In genomic region chr21:24023402-24023801, GRCh38 we compare ENCODE assay signal across 22 cellular contexts.
DNase-seq lines count a peak whose midpoint lies in the region; ATAC-seq, FAIRE-seq and TF ChIP-seq lines count a peak whose summit lies in the region.
"Had no signal": no experiment of that assay in that cellular context is flagged by ENCODE, and none has a peak within 500 bp of the region (broad histone marks: within the 10 kb centered on the region; RNA-seq: fewer than 3 reads in every experiment).

No MANE protein-coding gene starts in this region.

- no peak overlapping the region for H4K91ac ChIP-seq in IMR-90 (ENCODE audit: insufficient read depth, low read depth, low read length)

- no peak overlapping the region for H2AK9ac ChIP-seq in IMR-90 (replicated peaks; ENCODE audit: low read depth, low read length, poor library complexity)

- H4K20me1 ChIP-seq in IMR-90 (ENCODE audit: insufficient read depth, low read length) (no peaks in the 10 kb centered on the region), PC-3 (ENCODE audit: low read length) (no peaks in the 10 kb centered on the region), fibroblast of lung (ENCODE audit: control insufficient read depth, extremely low read depth, insufficient read depth, low read length) (no peaks in the 10 kb centered on the region), smooth muscle cell (ENCODE audit: low read depth) (no peaks in the 10 kb centered on the region)

- no peaks in the 10 kb centered on the region for H3K9me1 ChIP-seq in IMR-90 (ENCODE audit: insufficient read depth, low read length)

- H3K23ac ChIP-seq in IMR-90 (ENCODE audit: low read depth, low read length) = no peak overlapping the region

- H2BK20ac ChIP-seq in IMR-90 (ENCODE audit: low read depth, low read length) = no peak overlapping the region

- H2BK120ac ChIP-seq in IMR-90 (ENCODE audit: low read depth, low read length) = no peak overlapping the region

- intact Hi-C loops in IMR-90 (cut with micrococcal nuclease) (no loop called here), PC-3 (cut with micrococcal nuclease) (loop anchor here (1.0 to 10.0 kb wide), 4 partner anchors 55 to 859 kb away; no protein-coding TSS in a partner anchor), A673 (cut with micrococcal nuclease; ENCODE audit: unreplicated experiment) (no loop called here), kidney (cut with DNase I) (no loop called here)

- H3K4me1 ChIP-seq in IMR-90 (ENCODE audit: control insufficient read depth, insufficient read depth, low read length) (no peaks in the 10 kb centered on the region), PC-3 (ENCODE audit: insufficient read depth, low read length) (peaks cover 15% of the 10 kb centered on the region), fibroblast of lung (ENCODE audit: control insufficient read depth, extremely low read depth, insufficient read depth, low read length) (no peaks in the 10 kb centered on the region), smooth muscle cell (ENCODE audit: low read depth) (no peaks in the 10 kb centered on the region), A673 (ENCODE audit: insufficient read depth, low read length, poor library complexity, severe bottlenecking) (no peaks in the 10 kb centered on the region), kidney (ENCODE audit: control insufficient read depth in 1 of 2, insufficient read depth in 1 of 2, low read depth in 1 of 2, low read length in 2 of 2) (no peaks in the 10 kb centered on the region)
- H3K4me1 ChIP-seq: right lobe of liver, SJSA1, transverse colon had no signal

- DNase-seq in IMR-90 (peak; percentile 22), NCI-H1436 (lab: John Stamatoyannopoulos, UW) (peak; percentile 50), PC-3 (peak; percentile 81), fibroblast of lung (ENCODE audit: low read depth in 2 of 2) (peak; percentile 3 to 19), smooth muscle cell (lab: John Stamatoyannopoulos, UW; ENCODE audit: unreplicated experiment) (no peak), cerebellar nuclear complex (lab: John Stamatoyannopoulos, UW) (no peak), A673 (ENCODE audit: low spot score) (no peak), kidney (no peak)
- DNase-seq: activated CD4-positive, alpha-beta T cell treated with anti-CD3 and anti-CD28 coated beads for 36 hours; activated CD8-positive, alpha-beta memory T cell treated with anti-CD3 and anti-CD28 coated beads for 24 hours; activated naive CD4-positive, alpha-beta T cell treated with Interleukin-2 at 50 U/mL for 16 hours; activated T-cell treated with anti-CD3 and anti-CD28 coated beads, Interleukin-2, amount 50 U/mL, for 72 hours; CD4-positive, alpha-beta T cell; DMS 273 treated with DMSO at 0.1 percent for 48 hours; NCI-H1694; NCI-H2227 treated with DMSO at 0.1 percent for 48 hours; NK-92 treated with Interleukin-12 subunit alpha and Interleukin-12 subunit beta, amount 100 ng/mL, for 24 hours; right lobe of liver; transverse colon had no signal

- in situ Hi-C loops in IMR-90 (cut with MboI; ENCODE audit: low sequenced_read_pairs) = no loop called here

- H3K27ac ChIP-seq in IMR-90 (ENCODE audit: insufficient read depth, low read length) (no peak overlapping the region), PC-3 (ENCODE audit: low read length) (peak overlapping the region; percentile 76), fibroblast of lung (ENCODE audit: insufficient read depth, low read length) (no peak overlapping the region), smooth muscle cell (ENCODE audit: low read depth) (no peak overlapping the region), A673 (ENCODE audit: low read depth, low read length, poor library complexity, severe bottlenecking) (no peak overlapping the region), kidney (ENCODE audit: low read depth in 2 of 2, low read length in 2 of 2) (no peak overlapping the region)
- H3K27ac ChIP-seq: cardiac muscle cell, right lobe of liver, SJSA1, transverse colon had no signal

- H4K8ac ChIP-seq in IMR-90 (ENCODE audit: low read depth in 2 of 2, low read length in 2 of 2) = no peak overlapping the region

- H3K56ac ChIP-seq in IMR-90 (ENCODE audit: extremely low read depth, insufficient read depth, low read length) = no peak overlapping the region

- CTCF ChIA-PET in IMR-90 (lab: Yijun Ruan, JAX) (interaction anchor here (1.0 kb wide), 1 partner anchor 9 kb away, joined by 3 read pairs; no protein-coding TSS in a partner anchor), PC-3 (lab: Charles Lee) (no interaction called here), A673 (lab: Charles Lee) (no interaction called here)

- BruUV-seq in IMR-90 (replicated peaks; lab: Mats Ljungman, UMichigan) = no TSS peak
- no TSS peak for BruUV-seq in PC-3 (replicated peaks; lab: Mats Ljungman, UMichigan)
- BruUV-seq in A673 (replicated peaks; lab: Mats Ljungman, UMichigan) = no TSS peak

- no peak overlapping the region for H2AK5ac ChIP-seq in IMR-90 (ENCODE audit: low read depth, low read length)

- H3K27me3 ChIP-seq in IMR-90 (ENCODE audit: control insufficient read depth, insufficient read depth, low read length) (no peaks in the 10 kb centered on the region), PC-3 (ENCODE audit: low read length) (no peaks in the 10 kb centered on the region), fibroblast of lung (ENCODE audit: control insufficient read depth, insufficient read depth, low read length) (no peaks in the 10 kb centered on the region), smooth muscle cell (ENCODE audit: low read depth) (no peaks in the 10 kb centered on the region), A673 (replicated peaks; ENCODE audit: insufficient read depth, low read depth, low read length, poor library complexity) (no peaks in the 10 kb centered on the region)
- H3K27me3 ChIP-seq: cardiac muscle cell, right lobe of liver, SJSA1, transverse colon had no signal

- no peak overlapping the region for H2BK5ac ChIP-seq in IMR-90 (ENCODE audit: low read depth, low read length, poor library complexity, severe bottlenecking)

- dilution Hi-C loops in IMR-90 (cut with HindIII; ENCODE audit: low sequenced_read_pairs, unreplicated experiment) = no loop called here

- H3K4ac ChIP-seq in IMR-90 (ENCODE audit: low read depth, low read length) = no peak overlapping the region

- H3K79me2 ChIP-seq in PC-3 (ENCODE audit: low read length) (no peaks in the 10 kb centered on the region), fibroblast of lung (ENCODE audit: control insufficient read depth, insufficient read depth, low read length) (no peaks in the 10 kb centered on the region), smooth muscle cell (ENCODE audit: low read depth) (no peaks in the 10 kb centered on the region)

- WGBS in IMR-90 (ENCODE audit: extremely low coverage in 2 of 2, insufficient read length in 1 of 2), 2 experiments = no CpG with 5 or more reads among the region's 3 CpGs
- 20% methylated on average over 3 of the region's 3 CpGs for WGBS in smooth muscle cell (ENCODE audit: low lambda C conversion rate)

- TF ChIP-seq CTCF in IMR-90 (conservative IDR thresholded peaks at IDR 0.05; ENCODE audit: low read depth, low read length) (no peak), PC-3 (conservative IDR thresholded peaks at IDR 0.05; ENCODE audit: low read depth, low read length) (no peak), fibroblast of lung (conservative IDR thresholded peaks at IDR 0.05 in 1 of 2, IDR thresholded peaks at IDR 0.05 in 1 of 2; ENCODE audit: low read depth in 1 of 2, low read length in 2 of 2) (no peak), smooth muscle cell (IDR thresholded peaks at IDR 0.05; ENCODE audit: borderline replicate concordance, insufficient read depth, poor library complexity, severe bottlenecking) (no peak), A673 (conservative IDR thresholded peaks at IDR 0.05; ENCODE audit: low read depth, low read length) (no peak), kidney (IDR thresholded peaks at IDR 0.05; ENCODE audit: borderline replicate concordance, extremely low read depth, insufficient read depth) (no peak)

- TF ChIP-seq POLR2A in IMR-90 (IDR thresholded peaks at IDR 0.05; ENCODE audit: low read depth, low read length) = no peak

- peaks cover 4% of the 10 kb centered on the region; the same call in 1 of the 2 replicates for H3K9me3 ChIP-seq in IMR-90 (ENCODE audit: control insufficient read depth, insufficient read depth, low read length)
- no peaks in the 10 kb centered on the region; the same call in 1 of the 2 replicates for H3K9me3 ChIP-seq in PC-3 (ENCODE audit: low read length)
- H3K9me3 ChIP-seq in fibroblast of lung (ENCODE audit: control insufficient read depth, insufficient read depth, low read depth, low read length) = no peaks in the 10 kb centered on the region
- H3K9me3 ChIP-seq in smooth muscle cell (replicated peaks; ENCODE audit: low read depth) = no peaks in the 10 kb centered on the region
- peaks cover 32% of the 10 kb centered on the region for H3K9me3 ChIP-seq in A673 (ENCODE audit: low read depth, low read length, poor library complexity, severe bottlenecking)
- no peaks in the 10 kb centered on the region for H3K9me3 ChIP-seq in kidney (ENCODE audit: control insufficient read depth in 1 of 2, low read length in 2 of 2)
- H3K9me3 ChIP-seq: right lobe of liver, transverse colon had no signal

- TF ChIP-seq RAD21 in IMR-90 (IDR thresholded peaks at IDR 0.05; ENCODE audit: low read length) = no peak

- no peak overlapping the region for H4K5ac ChIP-seq in IMR-90 (ENCODE audit: low read depth, low read length)

- no peak overlapping the region for H2BK15ac ChIP-seq in IMR-90 (ENCODE audit: low read depth, low read length)

- H2AFZ ChIP-seq in IMR-90 (replicated peaks; ENCODE audit: low read length, poor library complexity) (no peak overlapping the region), PC-3 (ENCODE audit: low read length) (no peak overlapping the region), fibroblast of lung (ENCODE audit: low read length) (no peak overlapping the region), smooth muscle cell (ENCODE audit: low read depth) (no peak overlapping the region)

- no peaks in the 10 kb centered on the region for H3K9me2 ChIP-seq in PC-3 (replicated peaks; ENCODE audit: low read length)

- H3K36me3 ChIP-seq in IMR-90 (ENCODE audit: control insufficient read depth, insufficient read depth, low read length) = no peaks in the 10 kb centered on the region
- H3K36me3 ChIP-seq in PC-3 (ENCODE audit: low read depth, low read length) = no peaks in the 10 kb centered on the region
- no peaks in the 10 kb centered on the region for H3K36me3 ChIP-seq in fibroblast of lung (ENCODE audit: control insufficient read depth, insufficient read depth, low read length)
- no peaks in the 10 kb centered on the region for H3K36me3 ChIP-seq in smooth muscle cell (ENCODE audit: low read depth)
- no peaks in the 10 kb centered on the region for H3K36me3 ChIP-seq in A673 (ENCODE audit: insufficient read depth, low read length, poor library complexity, severe bottlenecking)
- H3K36me3 ChIP-seq in kidney (ENCODE audit: control insufficient read depth in 1 of 2, insufficient read depth in 2 of 2, low read length in 2 of 2) = no peaks in the 10 kb centered on the region
- H3K36me3 ChIP-seq: cardiac muscle cell, right lobe of liver, SJSA1, transverse colon had no signal

- H3K18ac ChIP-seq in IMR-90 (ENCODE audit: low read depth, low read length) = no peak overlapping the region

- no peak overlapping the region for H3K4me3 ChIP-seq in IMR-90 (ENCODE audit: insufficient read depth, low read depth, low read length)
- peak overlapping the region; percentile 5; the same call in 1 of the 2 replicates for H3K4me3 ChIP-seq in PC-3 (ENCODE audit: low read length)
- H3K4me3 ChIP-seq in fibroblast of lung (replicated peaks in 1 of 4; ENCODE audit: control extremely low read depth in 1 of 4, insufficient read depth in 1 of 4, low read depth in 3 of 4, low read length in 4 of 4) = no peak overlapping the region
- no peak overlapping the region for H3K4me3 ChIP-seq in smooth muscle cell
- H3K4me3 ChIP-seq in A673 (ENCODE audit: low read depth, low read length, poor library complexity, severe bottlenecking) = no peak overlapping the region
- H3K4me3 ChIP-seq in kidney (ENCODE audit: low read length in 2 of 2) = no peak overlapping the region
- H3K4me3 ChIP-seq: cardiac muscle cell, right lobe of liver, SJSA1, transverse colon had no signal

- no peak for FAIRE-seq in kidney (lab: Jason Lieb, UNC)

- H3K4me2 ChIP-seq in IMR-90 (ENCODE audit: low read depth, low read length) (no peak overlapping the region), PC-3 (ENCODE audit: low read length) (peak overlapping the region; percentile 53), fibroblast of lung (ENCODE audit: extremely low read depth, insufficient read depth, low read length) (no peak overlapping the region), smooth muscle cell (no peak overlapping the region)

- ATAC-seq in IMR-90 (ENCODE audit: low read depth) = no peak
- ATAC-seq in PC-3 = peak; percentile 98
- ATAC-seq: activated CD4-positive, alpha-beta T cell treated with anti-CD3 and anti-CD28 coated beads for 36 hours; activated T-cell treated with anti-CD3 and anti-CD28 coated beads, Interleukin-2, amount 50 U/mL, for 72 hours; Panc1; right lobe of liver had no signal

- no peak overlapping the region for H3K14ac ChIP-seq in IMR-90 (replicated peaks; ENCODE audit: low read depth, low read length)

- H3K9ac ChIP-seq in IMR-90 (ENCODE audit: low read depth, low read length) (no peak overlapping the region), PC-3 (ENCODE audit: low read length) (peak overlapping the region; percentile 49), fibroblast of lung (ENCODE audit: insufficient read depth, low read length) (no peak overlapping the region), smooth muscle cell (ENCODE audit: low read depth) (no peak overlapping the region), kidney (ENCODE audit: low read length in 2 of 2) (no peak overlapping the region)

- peaks cover 5% of the 10 kb centered on the region for H3F3A ChIP-seq in PC-3 (ENCODE audit: low read length, unreplicated experiment)
- no peaks in the 10 kb centered on the region for H3F3A ChIP-seq in smooth muscle cell (ENCODE audit: low read depth)

- POLR2A ChIA-PET in IMR-90 (lab: Charles Lee; ENCODE audit: unreplicated experiment) = no interaction called here
- POLR2A ChIA-PET in PC-3 (lab: Charles Lee; ENCODE audit: unreplicated experiment) = interaction anchor here (0.7 kb wide), 1 partner anchor 9 kb away, joined by 3 read pairs; no protein-coding TSS in a partner anchor
- POLR2A ChIA-PET in A673 (lab: Charles Lee; ENCODE audit: low non-redundant PET) = no interaction called here

- H3K79me1 ChIP-seq in IMR-90 (ENCODE audit: low read depth in 1 of 2, low read length in 2 of 2) = no peaks in the 10 kb centered on the region

Comparison
In these comparisons a context has a peak if more than half of its experiments do, and no peak if none do; other contexts are left out.
1. DNase-seq: peak in IMR-90 (single experiment), NCI-H1436 (single experiment), PC-3 (single experiment) and fibroblast of lung (2 of 2); none in smooth muscle cell (single experiment), cerebellar nuclear complex (0 of 2), A673 (single experiment) and kidney (single experiment).